In genomic region chr20:12660918-12661317, GRCh38 we compare ENCODE assay signal across 14 cellular contexts.
A peak's percentile ranks its signal among the peaks of the same experiment; 100 is the strongest.
DNase-seq lines count a peak whose midpoint lies in the region; FAIRE-seq and TF ChIP-seq lines count a peak whose summit lies in the region.
"Had no signal": no experiment of that assay in that cellular context is flagged by ENCODE, and none has a peak within 500 bp of the region (broad histone marks: within the 10 kb centered on the region; RNA-seq: fewer than 3 reads in every experiment).

No MANE protein-coding gene starts in this region.

- H3K18ac ChIP-seq in H1 (ENCODE audit: extremely low read depth, low read length) = no peak overlapping the region

- no peaks in the 10 kb centered on the region for H3F3A ChIP-seq in neural cell (ENCODE audit: insufficient read depth, low read length, poor library complexity, severe bottlenecking)

- no peaks in the 10 kb centered on the region for H3K36me3 ChIP-seq in H1 (ENCODE audit: control insufficient read depth in 2 of 4, insufficient read depth in 4 of 4, low read length in 3 of 4)
- H3K36me3 ChIP-seq in neural cell (ENCODE audit: insufficient read depth, low read length) = no peaks in the 10 kb centered on the region
- H3K36me3 ChIP-seq: tibial nerve had no signal

- H3K9ac ChIP-seq in H1 (replicated peaks in 1 of 4; ENCODE audit: extremely low read depth in 1 of 4, low read depth in 3 of 4, low read length in 3 of 4) (no peak overlapping the region), neural cell (ENCODE audit: low read length) (no peak overlapping the region)

- H3K27me3 ChIP-seq in H1 (replicated peaks in 1 of 4; ENCODE audit: control insufficient read depth in 3 of 4, extremely low read depth in 1 of 4, insufficient read depth in 3 of 4, low read length in 3 of 4) (no peaks in the 10 kb centered on the region), neural cell (ENCODE audit: insufficient read depth, low read depth, low read length) (no peaks in the 10 kb centered on the region)
- H3K27me3 ChIP-seq: tibial nerve had no signal

- H4K20me1 ChIP-seq in H1 (replicated peaks in 1 of 2; ENCODE audit: control insufficient read depth in 1 of 2, insufficient read depth in 2 of 2, low read length in 2 of 2) = no peaks in the 10 kb centered on the region
- H4K20me1 ChIP-seq in neural cell (ENCODE audit: insufficient read depth) = no peaks in the 10 kb centered on the region

- no peak overlapping the region for H2BK20ac ChIP-seq in H1 (ENCODE audit: low read length)

- H3K14ac ChIP-seq in H1 (ENCODE audit: insufficient read length) = no peak overlapping the region

- no peak overlapping the region for H3K4ac ChIP-seq in H1 (replicated peaks; ENCODE audit: insufficient read length, low read depth, low read length)

- H2BK15ac ChIP-seq in H1 (ENCODE audit: low read length) = no peak overlapping the region

- peak; percentile 15 for DNase-seq in DMS 273 (lab: John Stamatoyannopoulos, UW; ENCODE audit: unreplicated experiment)
- no peak for DNase-seq in DMS 273 treated with DMSO at 0.1 percent for 48 hours (lab: John Stamatoyannopoulos, UW)
- peak; percentile 36 for DNase-seq in NB4 (ENCODE audit: low read depth)
- peak; percentile 33 to 49 for DNase-seq in H1 (ENCODE audit: low read depth in 1 of 2, low spot score in 2 of 2)
- DNase-seq in caudate nucleus (lab: John Stamatoyannopoulos, UW) = no peak
- DNase-seq in AG20443 (ENCODE audit: low spot score) = no peak
- no peak for DNase-seq in NCI-H2171 (lab: John Stamatoyannopoulos, UW)
- DNase-seq: activated T-cell treated with anti-CD3 and anti-CD28 coated beads, Interleukin-2, amount 50 U/mL, for 48 hours; Calu3; foreskin melanocyte; NCI-H774 had no signal

- H2BK12ac ChIP-seq in H1 (ENCODE audit: low read depth, low read length) = no peak overlapping the region

- TF ChIP-seq CTCF in NB4 (IDR thresholded peaks at IDR 0.05; ENCODE audit: low read depth, low read length) = peak; percentile 38
- peak in 2 of 3 experiments; percentile 44 to 46; a peak in 3 of 4 replicates for TF ChIP-seq CTCF in H1 (IDR thresholded peaks at IDR 0.05; ENCODE audit: control extremely low read depth in 1 of 3, insufficient read depth in 1 of 3, low read depth in 1 of 3, low read length in 3 of 3)
- TF ChIP-seq CTCF in neural cell (IDR thresholded peaks at IDR 0.05; ENCODE audit: poor library complexity, severe bottlenecking) = no peak

- H3K56ac ChIP-seq in H1 (replicated peaks; ENCODE audit: insufficient read length, low read depth, low read length) = no peak overlapping the region

- no peak overlapping the region for H4K5ac ChIP-seq in H1 (ENCODE audit: insufficient read length, low read depth, low read length)

- no peak overlapping the region for H3K23ac ChIP-seq in H1 (ENCODE audit: insufficient read length)

- H3K4me3 ChIP-seq in NB4 (ENCODE audit: low read depth, low read length) = no peak overlapping the region
- no peak overlapping the region for H3K4me3 ChIP-seq in H1 (ENCODE audit: extremely low read depth in 1 of 4, insufficient read depth in 2 of 4, low read depth in 3 of 4, low read length in 4 of 4)
- H3K4me3 ChIP-seq in neural cell (ENCODE audit: low read length) = no peak overlapping the region
- H3K4me3 ChIP-seq: tibial nerve had no signal

- TF ChIP-seq EP300 in H1 (IDR thresholded peaks at IDR 0.05; ENCODE audit: borderline replicate concordance in 1 of 2, low read depth in 2 of 2, low read length in 2 of 2) (no peak), neural cell (conservative IDR thresholded peaks at IDR 0.05; ENCODE audit: poor library complexity, severe bottlenecking) (no peak)

- H3K79me2 ChIP-seq in H1 (ENCODE audit: control insufficient read depth in 1 of 2, insufficient read depth in 2 of 2, low read length in 2 of 2) (no peaks in the 10 kb centered on the region), neural cell (replicated peaks; ENCODE audit: insufficient read depth, low read length) (no peaks in the 10 kb centered on the region)

- TF ChIP-seq RAD21 in H1 (IDR thresholded peaks at IDR 0.05 in 1 of 2, conservative IDR thresholded peaks at IDR 0.05 in 1 of 2; ENCODE audit: low read depth in 2 of 2, low read length in 2 of 2) (peak; percentile 60 to 77), neural cell (conservative IDR thresholded peaks at IDR 0.05) (peak; percentile 31)

- H3K9me3 ChIP-seq in H1 (ENCODE audit: insufficient read depth in 2 of 2, low read depth in 1 of 2, low read length in 1 of 2) = 0 out of 4 replicates have a peak, but pooled peaks cover 0 to 3% of the 10 kb centered on the region in 2 experiments
- no peaks in the 10 kb centered on the region for H3K9me3 ChIP-seq in neural cell (ENCODE audit: low read length)
- H3K9me3 ChIP-seq: tibial nerve had no signal

- CTCF ChIA-PET in H1 (lab: Charles Lee; ENCODE audit: partially characterized antibody) = interaction anchor here (0.7 to 2.6 kb wide), 20 partner anchors 8 to 440 kb away, joined by 3 to 13 read pairs (median 3); no protein-coding TSS in a partner anchor

- 34% methylated on average over 2 of the region's 2 CpGs; no CpG with 5 or more reads in 1 of the 2 experiments for WGBS in H1 (ENCODE audit: extremely low coverage in 1 of 2, insufficient coverage in 1 of 2, insufficient read length in 1 of 2, insufficient replicate concordance in 2 of 2, low coverage in 1 of 2, low lambda C conversion rate in 2 of 2, missing lambda C conversion rate in 1 of 2), 2 experiments

- no peaks in the 10 kb centered on the region; the same call in 1 of the 2 replicates for H3K79me1 ChIP-seq in H1 (ENCODE audit: low read depth, low read length)

- H2AFZ ChIP-seq in H1 (ENCODE audit: low read length) (no peak overlapping the region), neural cell (ENCODE audit: low read depth, low read length) (no peak overlapping the region)

- H3K4me1 ChIP-seq in H1 (replicated peaks in 1 of 4; ENCODE audit: control insufficient read depth in 3 of 4, insufficient read depth in 4 of 4, low read length in 3 of 4) = peaks cover 0 to 4% (median 2%) of the 10 kb centered on the region in 4 experiments; a peak in 3 of 7 replicates
- H3K4me1 ChIP-seq: tibial nerve had no signal

- H3K9me2 ChIP-seq in neural cell (ENCODE audit: insufficient read depth, low read length) = no peaks in the 10 kb centered on the region

- H3K27ac ChIP-seq in H1 (ENCODE audit: low read depth, low read length) (no peak overlapping the region), neural cell (ENCODE audit: low read length) (no peak overlapping the region), caudate nucleus (ENCODE audit: low read depth, low read length) (no peak overlapping the region)
- H3K27ac ChIP-seq: tibial nerve had no signal

- TF ChIP-seq POLR2A in NB4 (IDR thresholded peaks at IDR 0.05; ENCODE audit: extremely low read depth, insufficient read length) = no peak
- TF ChIP-seq POLR2A in H1 (IDR thresholded peaks at IDR 0.05; ENCODE audit: control extremely low read depth in 1 of 2, low read depth in 2 of 2, low read length in 2 of 2) = no peak

- H3K4me2 ChIP-seq in H1 (ENCODE audit: insufficient read depth in 1 of 2, low read depth in 2 of 2, low read length in 2 of 2) = no peak overlapping the region; a peak in 1 of 4 replicates
- no peak overlapping the region for H3K4me2 ChIP-seq in neural cell (ENCODE audit: low read length)

- H2BK5ac ChIP-seq in H1 (ENCODE audit: low read depth, low read length) = no peak overlapping the region; the same call in 1 of the 2 replicates

- no peak overlapping the region for H2BK120ac ChIP-seq in H1 (replicated peaks; ENCODE audit: low read depth, low read length)

- H4K8ac ChIP-seq in H1 (ENCODE audit: extremely low read depth, insufficient read depth, low read length) = no peak overlapping the region

- no peak overlapping the region for H4K91ac ChIP-seq in H1 (replicated peaks; ENCODE audit: insufficient read length, low read length)

- peak; percentile 93 for FAIRE-seq in H1 (lab: Jason Lieb, UNC)
- FAIRE-seq: A204.1 had no signal

- H2AK5ac ChIP-seq in H1 (ENCODE audit: low read depth, low read length) = no peak overlapping the region

- no peaks in the 10 kb centered on the region for H3K23me2 ChIP-seq in H1 (ENCODE audit: low read depth, low read length)

- POLR2A ChIA-PET in H1 (lab: Charles Lee; ENCODE audit: partially characterized antibody) = interaction anchor here (0.9 to 1.1 kb wide), 3 partner anchors 11 to 95 kb away, joined by 3 read pairs; no protein-coding TSS in a partner anchor

TF ChIP-seq in H1, 55 proteins besides CTCF, POLR2A, EP300 and RAD21:
- TF ChIP-seq SP4 (IDR thresholded peaks at IDR 0.05; ENCODE audit: low read length) = no peak
- 0 out of 2 replicates have a peak, but pooled peaks have one; percentile 54 for TF ChIP-seq YY1 (IDR thresholded peaks at IDR 0.05; ENCODE audit: low read depth, low read length)

TF ChIP-seq in neural cell, 6 proteins besides CTCF, POLR2A, EP300 and RAD21:
- TF ChIP-seq EZH2 (IDR thresholded peaks at IDR 0.05; ENCODE audit: borderline replicate concordance, insufficient read depth, low read length, poor library complexity, severe bottlenecking) (no peak), POLR2AphosphoS5 (IDR thresholded peaks at IDR 0.05) (no peak), TAF1 (IDR thresholded peaks at IDR 0.05; ENCODE audit: low read depth) (no peak), SMC3 (conservative IDR thresholded peaks at IDR 0.05; ENCODE audit: poor library complexity) (no peak), REST (IDR thresholded peaks at IDR 0.05; ENCODE audit: borderline replicate concordance) (no peak), MXI1 (conservative IDR thresholded peaks at IDR 0.05; ENCODE audit: poor library complexity, severe bottlenecking) (no peak)

Comparison
In these comparisons a context has a peak if more than half of its experiments do, and no peak if none do; other contexts are left out.
1. DNase-seq: peak in DMS 273 (single experiment), NB4 (single experiment) and H1 (2 of 2); none in DMS 273 treated with DMSO at 0.1 percent for 48 hours (single experiment), caudate nucleus (0 of 61), AG20443 (single experiment) and NCI-H2171 (single experiment).